8 cellular contexts compared by ENCODE assay signal in genomic region chrX:47958943-47959342, GRCh38. TPM values are rescaled to one million over a fixed set of nuclear protein-coding genes. Genes with fewer than 3 reads are reported as not detected.
DNase-seq lines count a peak whose midpoint lies in the region; ATAC-seq and TF ChIP-seq lines count a peak whose summit lies in the region.

No MANE protein-coding gene starts in this region.

- CTCF ChIA-PET in CD8-positive, alpha-beta T cell (lab: Charles Lee), result interaction anchor here (0.7 to 3.2 kb wide), 9 partner anchors 13 to 127 kb away, joined by 3 to 38 read pairs (median 3); partner anchors contain the start of gene ZNF81

- H3K79me2 ChIP-seq in H9 (ENCODE audit: insufficient read depth, low read length), result no peaks in the 10 kb centered on the region

- no peak overlapping the region for H3K4ac ChIP-seq in H9 (ENCODE audit: low read depth, low read length)

- no peaks in the 10 kb centered on the region for H3K4me1 ChIP-seq in CD8-positive, alpha-beta T cell (ENCODE audit: insufficient read depth, low read length)
- H3K4me1 ChIP-seq in H9 (ENCODE audit: insufficient read depth, low read length) (no peaks in the 10 kb centered on the region), iPS DF 6.9 (ENCODE audit: control insufficient read depth, insufficient read depth, low read length) (no peaks in the 10 kb centered on the region)

- no peak overlapping the region for H3K18ac ChIP-seq in H9 (ENCODE audit: insufficient read length, low read depth, low read length)

- in situ Hi-C loops in ACHN (cut with HindIII; ENCODE audit: low pct_ligation_motif_present, low pct_unique_long_range_greater_than_20kb, low sequenced_read_pairs), result no loop called here

- no peak overlapping the region for H3T11ph ChIP-seq in H9 (ENCODE audit: low read length)

- no peak overlapping the region for H3K9ac ChIP-seq in H9 (ENCODE audit: extremely low read depth, insufficient read length, low read length)

- H3K9me3 Mint-ChIP-seq in CD8-positive, alpha-beta T cell, result no peaks in the 10 kb centered on the region
- H3K9me3 Mint-ChIP-seq in H9, result peaks cover 68 to 73% of the 10 kb centered on the region in 2 experiments

- no peak overlapping the region for H2BK12ac ChIP-seq in H9 (ENCODE audit: insufficient read length, low read depth, low read length)

- H3K4me3 ChIP-seq in CD8-positive, alpha-beta T cell (ENCODE audit: low read depth, low read length), result no peak overlapping the region
- no peak overlapping the region for H3K4me3 ChIP-seq in iPS DF 6.9 (ENCODE audit: low read length)

- H3K79me1 ChIP-seq in H9 (ENCODE audit: insufficient read depth, low read depth, low read length, poor library complexity, severe bottlenecking), result no peaks in the 10 kb centered on the region

- H4K8ac ChIP-seq in H9 (replicated peaks; ENCODE audit: insufficient read length, low read depth, low read length), result no peak overlapping the region

- H4K91ac ChIP-seq in H9 (ENCODE audit: insufficient read length, low read depth, low read length), result no peak overlapping the region

- H3K36me3 ChIP-seq in CD8-positive, alpha-beta T cell (ENCODE audit: insufficient read depth, low read length), result no peaks in the 10 kb centered on the region
- no peaks in the 10 kb centered on the region for H3K36me3 ChIP-seq in iPS DF 6.9 (ENCODE audit: control insufficient read depth, insufficient read depth, low read length)

- H3K27me3 ChIP-seq in CD8-positive, alpha-beta T cell (ENCODE audit: insufficient read depth, low read length), result no peaks in the 10 kb centered on the region
- no peaks in the 10 kb centered on the region for H3K27me3 ChIP-seq in H9 (ENCODE audit: insufficient read depth, low read length)
- H3K27me3 ChIP-seq in iPS DF 6.9 (ENCODE audit: control insufficient read depth, insufficient read depth, low read length), result no peaks in the 10 kb centered on the region

- H4K5ac ChIP-seq in H9 (ENCODE audit: insufficient read length, low read depth, low read length), result no peak overlapping the region

- no peak overlapping the region for H2AK5ac ChIP-seq in H9 (ENCODE audit: insufficient read length, low read length)

- peak; percentile 75 for ATAC-seq in CD8-positive, alpha-beta T cell
- ATAC-seq in T-helper 17 cell, result peak; percentile 62

- no peaks in the 10 kb centered on the region for H3K4me1 Mint-ChIP-seq in CD8-positive, alpha-beta T cell (ENCODE audit: low read depth)
- H3K4me1 Mint-ChIP-seq in H9, result peaks cover 4 to 7% of the 10 kb centered on the region in 2 experiments; a peak in 2 of 4 replicates
- no peaks in the 10 kb centered on the region for H3K4me1 Mint-ChIP-seq in T-helper 17 cell

- H3K9me3 ChIP-seq in CD8-positive, alpha-beta T cell (ENCODE audit: low read length), result no peaks in the 10 kb centered on the region
- peaks cover 46% of the 10 kb centered on the region for H3K9me3 ChIP-seq in H9 (ENCODE audit: control insufficient read depth, low read depth, low read length)
- H3K9me3 ChIP-seq in T-helper 17 cell (ENCODE audit: control insufficient read depth, low read length, poor library complexity, severe bottlenecking), result no peaks in the 10 kb centered on the region
- no peaks in the 10 kb centered on the region for H3K9me3 ChIP-seq in iPS DF 6.9 (ENCODE audit: control insufficient read depth, insufficient read depth, low read length)

- H3K27ac ChIP-seq in CD8-positive, alpha-beta T cell (ENCODE audit: low read depth, low read length), result no peak overlapping the region
- no peak overlapping the region for H3K27ac ChIP-seq in H9 (ENCODE audit: insufficient read length, low read depth, low read length)
- no peak overlapping the region for H3K27ac ChIP-seq in iPS DF 6.9 (ENCODE audit: low read length)
- no peak overlapping the region for H3K27ac ChIP-seq in caudate nucleus (ENCODE audit: low read depth, low read length)

- H3K14ac ChIP-seq in H9 (ENCODE audit: insufficient read depth, low read length), result no peak overlapping the region

- no peaks in the 10 kb centered on the region for H3K27me3 Mint-ChIP-seq in CD8-positive, alpha-beta T cell (ENCODE audit: low read depth)
- H3K27me3 Mint-ChIP-seq in H9 (ENCODE audit: low read depth), result no peaks in the 10 kb centered on the region; the same call in 1 of the 2 replicates
- H3K27me3 Mint-ChIP-seq in T-helper 17 cell, result no peaks in the 10 kb centered on the region

- H3K23ac ChIP-seq in H9 (ENCODE audit: insufficient read length, low read depth, low read length), result no peak overlapping the region

- H3K27ac Mint-ChIP-seq in CD8-positive, alpha-beta T cell, result no peak overlapping the region
- H3K27ac Mint-ChIP-seq in H9 (no peak overlapping the region), T-helper 17 cell (no peak overlapping the region)

- no peak overlapping the region for H3K56ac ChIP-seq in H9 (ENCODE audit: insufficient read length, low read depth, low read length)

- no peak overlapping the region for H2BK120ac ChIP-seq in H9 (ENCODE audit: low read depth, low read length, poor library complexity, severe bottlenecking)

- H3K4me2 ChIP-seq in H9 (ENCODE audit: insufficient read depth, insufficient read length, low read length), result no peak overlapping the region

- peak in 2 of 7 experiments; percentile 10 to 12 for DNase-seq in CD8-positive, alpha-beta T cell
- DNase-seq in H9 (peak; percentile 36), T-helper 17 cell (peak in 1 of 3 donors; percentile 4), iPS DF 6.9 (ENCODE audit: low read depth, low spot score) (peak; percentile 7), caudate nucleus (lab: John Stamatoyannopoulos, UW) (no peak), ACHN (no peak), NCI-H187 treated with DMSO at 0.1 percent for 48 hours (lab: John Stamatoyannopoulos, UW) (no peak), cerebellum (ENCODE audit: low spot score) (no peak)

- H3K36me3 Mint-ChIP-seq in CD8-positive, alpha-beta T cell, result no peaks in the 10 kb centered on the region
- H3K36me3 Mint-ChIP-seq in H9 (ENCODE audit: insufficient read depth in 1 of 3, low read depth in 3 of 3) (peaks cover 15 to 26% (median 19%) of the 10 kb centered on the region in 3 experiments; a peak in 6 of 7 replicates), T-helper 17 cell (ENCODE audit: low read depth) (no peaks in the 10 kb centered on the region)

- no CpG with 5 or more reads among the region's 2 CpGs for WGBS in H9 (ENCODE audit: extremely low coverage, insufficient read length, low lambda C conversion rate)
- no CpG with 5 or more reads among the region's 2 CpGs for WGBS in iPS DF 6.9 (ENCODE audit: insufficient coverage, insufficient read length)

- H3K23me2 ChIP-seq in H9 (ENCODE audit: insufficient read length, low read depth, low read length, poor library complexity, severe bottlenecking), result no peaks in the 10 kb centered on the region

- H2BK20ac ChIP-seq in H9 (ENCODE audit: low read depth, low read length, poor library complexity, severe bottlenecking), result no peak overlapping the region

- no peak overlapping the region for H2AFZ ChIP-seq in H9 (ENCODE audit: low read length)

- no peak overlapping the region for H3K4me3 Mint-ChIP-seq in CD8-positive, alpha-beta T cell
- H3K4me3 Mint-ChIP-seq in H9, result no peak overlapping the region
- no peak overlapping the region for H3K4me3 Mint-ChIP-seq in T-helper 17 cell

- peak; percentile 21 for TF ChIP-seq CTCF in CD8-positive, alpha-beta T cell (IDR thresholded peaks at IDR 0.05)
- peak; percentile 55; the same call in 2 of the 3 replicates for TF ChIP-seq CTCF in H9 (conservative IDR thresholded peaks at IDR 0.05)

- POLR2A ChIA-PET in CD8-positive, alpha-beta T cell (lab: Charles Lee), result no interaction called here

- intact Hi-C loops in CD8-positive, alpha-beta T cell (cut with DNase I, micrococcal nuclease), result loop anchor here (1.0 to 10.0 kb wide), 2 partner anchors 67 to 124 kb away; partner anchors contain the start of gene ZNF81 (in 1 of the 2)

- no peak overlapping the region for H2BK5ac ChIP-seq in H9 (ENCODE audit: insufficient read length, low read length)

- no peak overlapping the region for H2BK15ac ChIP-seq in H9 (ENCODE audit: low read depth, low read length)

- H4K20me1 ChIP-seq in H9 (ENCODE audit: control insufficient read depth, insufficient read depth, insufficient read length), result no peaks in the 10 kb centered on the region

RNA-seq across cellular contexts. Expression of gene ZNF182, which starts 44.8 kb away (rescaled TPM):
- total RNA-seq in CD8-positive, alpha-beta T cell, result 1 to 10 TPM; 5.0 to 5.3 TPM
- 7.5 and 7.6 TPM in 2 replicates for total RNA-seq in H9 (2021)
- 1 to 10 TPM; 4.7 to 6.4 TPM for total RNA-seq in T-helper 17 cell
- total RNA-seq in cerebellum, result 6.5 TPM

RNA-seq across cellular contexts. Expression of gene SPACA5, which starts 47.8 kb away (rescaled TPM):
- total RNA-seq in CD8-positive, alpha-beta T cell, result not detected
- not detected in 2 replicates for total RNA-seq in H9 (2021)
- total RNA-seq in T-helper 17 cell, result not detected
- not detected for total RNA-seq in cerebellum

Comparison
In these comparisons a context has a peak if more than half of its experiments do, and no peak if none do; other contexts are left out.
1. DNase-seq: peak in H9 (single experiment) and iPS DF 6.9 (single experiment); none in caudate nucleus (0 of 61), ACHN (single experiment), NCI-H187 treated with DMSO at 0.1 percent for 48 hours (single experiment) and cerebellum (single experiment).